Comparison of ENCODE assay signal across 14 cellular contexts in genomic region chr5:149596712-149597111, GRCh38. TPM values are rescaled to one million over a fixed set of nuclear protein-coding genes. Genes with fewer than 3 reads are reported as not detected.
DNase-seq lines count a peak whose midpoint lies in the region; ATAC-seq, FAIRE-seq and TF ChIP-seq lines count a peak whose summit lies in the region.
"Had no signal": no experiment of that assay in that cellular context is flagged by ENCODE, and none has a peak within 500 bp of the region (broad histone marks: within the 10 kb centered on the region; RNA-seq: fewer than 3 reads in every experiment).

No MANE protein-coding gene starts in this region.

- BruUV-seq in OCI-LY7 (replicated peaks; lab: Mats Ljungman, UMichigan) (no TSS peak), endothelial cell of umbilical vein (replicated peaks; lab: Mats Ljungman, UMichigan) (no TSS peak)

- no peaks in the 10 kb centered on the region for H3K9me2 ChIP-seq in OCI-LY7 (ENCODE audit: insufficient read depth, low read length)

- H3K36me3 ChIP-seq in OCI-LY7 (ENCODE audit: insufficient read depth, low read length) (no peaks in the 10 kb centered on the region), endothelial cell of umbilical vein (ENCODE audit: control insufficient read depth in 2 of 2, extremely low read depth in 1 of 2, insufficient read depth in 2 of 2, low read length in 2 of 2) (peaks cover 0 to 4% of the 10 kb centered on the region in 2 experiments)

- H3K9me3 ChIP-seq in OCI-LY7 (ENCODE audit: low read length) (no peaks in the 10 kb centered on the region), endothelial cell of umbilical vein (replicated peaks; ENCODE audit: control insufficient read depth, insufficient read depth, low read length) (no peaks in the 10 kb centered on the region)
- H3K9me3 ChIP-seq: ascending aorta had no signal

- dilution Hi-C loops in endothelial cell of umbilical vein (cut with MboI; ENCODE audit: extremely low pct_ligation_motif_present, low sequenced_read_pairs): no loop called here

- intact Hi-C loops in OCI-LY7 (cut with micrococcal nuclease; ENCODE audit: unreplicated experiment) (no loop called here), endothelial cell of umbilical vein (cut with micrococcal nuclease) (loop anchor here (1.0 kb wide), 1 partner anchor 15 kb away; the partner anchor contains the start of gene ARHGEF37)

- CTCF ChIA-PET in OCI-LY7 (lab: Charles Lee; ENCODE audit: unreplicated experiment): interaction anchor here (0.6 to 1.6 kb wide), 3 partner anchors 9 to 85 kb away, joined by 3 to 6 read pairs (median 3); no protein-coding TSS in a partner anchor
- CTCF ChIA-PET in endothelial cell of umbilical vein (lab: Charles Lee): interaction anchor here (0.6 to 2.2 kb wide), 5 partner anchors 11 to 22 kb away, joined by 3 to 9 read pairs (median 4); partner anchors contain the start of gene ARHGEF37

- H3K27me3 ChIP-seq in endothelial cell of umbilical vein (ENCODE audit: control insufficient read depth in 2 of 2, insufficient read depth in 2 of 2, low read length in 2 of 2): peaks cover 0 to 1% of the 10 kb centered on the region in 2 experiments
- H3K27me3 ChIP-seq: ascending aorta had no signal

- no peak overlapping the region for H3K9ac ChIP-seq in endothelial cell of umbilical vein (replicated peaks; ENCODE audit: extremely low read depth, insufficient read depth, low read length)

- H3K4me1 Mint-ChIP-seq in memory B cell (peaks cover 23% of the 10 kb centered on the region), type B pancreatic cell (ENCODE audit: unreplicated experiment) (peaks cover 5% of the 10 kb centered on the region)
- H3K4me1 Mint-ChIP-seq: stimulated activated effector memory CD8-positive, alpha-beta T cell treated with anti-CD3 and anti-CD28 coated beads, Interleukin-12 subunit alpha, Interleukin-12 subunit beta, amount 100 ng/mL, for 72 hours had no signal

- H3K4me1 ChIP-seq in OCI-LY7 (ENCODE audit: insufficient read depth, low read length, poor library complexity, severe bottlenecking): peaks cover 24% of the 10 kb centered on the region
- peaks cover 7% of the 10 kb centered on the region for H3K4me1 ChIP-seq in endothelial cell of umbilical vein (ENCODE audit: control insufficient read depth, extremely low read depth, insufficient read depth, low read length)

- POLR2A ChIA-PET in OCI-LY7 (lab: Charles Lee) (interaction anchor here (0.6 to 2.4 kb wide), 11 partner anchors 8 to 1815 kb away, joined by 3 to 12 read pairs (median 4); partner anchors contain the start of gene GRPEL2), endothelial cell of umbilical vein (lab: Charles Lee) (interaction anchor here (1.8 kb wide), 1 partner anchor 14 kb away, joined by 7 read pairs; the partner anchor contains the start of gene ARHGEF37)

- no peaks in the 10 kb centered on the region for H3K9me1 ChIP-seq in endothelial cell of umbilical vein (replicated peaks; ENCODE audit: control insufficient read depth, extremely low read depth, insufficient read depth, low read length)

- no peak for TF ChIP-seq POLR2A in endothelial cell of umbilical vein (IDR thresholded peaks at IDR 0.05; ENCODE audit: low read depth, low read length)

- ATAC-seq in memory B cell (ENCODE audit: low read depth) (peak; percentile 70), GM21528 (IDR thresholded peaks at IDR 0.05; ENCODE audit: low FRiP score, unreplicated experiment) (no peak)
- ATAC-seq: CD8-positive, alpha-beta T cell; stimulated activated effector memory CD8-positive, alpha-beta T cell treated with anti-CD3 and anti-CD28 coated beads, Interleukin-12 subunit alpha, Interleukin-12 subunit beta, amount 100 ng/mL, for 72 hours had no signal

- no peaks in the 10 kb centered on the region for H3K79me2 ChIP-seq in OCI-LY7 (ENCODE audit: insufficient read depth, low read depth, low read length)
- no peaks in the 10 kb centered on the region for H3K79me2 ChIP-seq in endothelial cell of umbilical vein (ENCODE audit: control insufficient read depth, insufficient read depth, low read length)

- H3K4me3 Mint-ChIP-seq in memory B cell (peak overlapping the region; percentile 45), type B pancreatic cell (no peak overlapping the region)
- H3K4me3 Mint-ChIP-seq: activated T-helper 1 cell treated with anti-CD3 and anti-CD28 coated beads, Interleukin-12 subunit alpha, Interleukin-12 subunit beta, Interleukin-2, Interleukin-4 antibody, amounts not matched to agents 30 ng/mL and 10 ng/mL and 1 ng/mL, durations not matched to agents 14 hours and 24 hours and 36 hours; CD8-positive, alpha-beta T cell; HFFc6; stimulated activated effector memory CD8-positive, alpha-beta T cell treated with anti-CD3 and anti-CD28 coated beads, Interleukin-12 subunit alpha, Interleukin-12 subunit beta, amount 100 ng/mL, for 72 hours had no signal

- peak overlapping the region; percentile 30 for H3K27ac Mint-ChIP-seq in memory B cell
- peak overlapping the region; percentile 49 for H3K27ac Mint-ChIP-seq in type B pancreatic cell
- H3K27ac Mint-ChIP-seq: activated T-helper 1 cell treated with anti-CD3 and anti-CD28 coated beads, Interleukin-12 subunit alpha, Interleukin-12 subunit beta, Interleukin-2, Interleukin-4 antibody, amounts not matched to agents 30 ng/mL and 10 ng/mL and 1 ng/mL, durations not matched to agents 14 hours and 24 hours and 36 hours; CD8-positive, alpha-beta T cell; HFFc6; stimulated activated effector memory CD8-positive, alpha-beta T cell treated with anti-CD3 and anti-CD28 coated beads, Interleukin-12 subunit alpha, Interleukin-12 subunit beta, amount 100 ng/mL, for 72 hours had no signal

- H3K36me3 Mint-ChIP-seq in memory B cell (peaks cover 3% of the 10 kb centered on the region), type B pancreatic cell (no peaks in the 10 kb centered on the region)
- H3K36me3 Mint-ChIP-seq: CD8-positive, alpha-beta T cell; stimulated activated effector memory CD8-positive, alpha-beta T cell treated with anti-CD3 and anti-CD28 coated beads, Interleukin-12 subunit alpha, Interleukin-12 subunit beta, amount 100 ng/mL, for 72 hours had no signal

- peak overlapping the region; percentile 60; the same call in 1 of the 2 replicates for H2AFZ ChIP-seq in OCI-LY7 (ENCODE audit: low read length)
- peak overlapping the region; percentile 88 for H2AFZ ChIP-seq in endothelial cell of umbilical vein (ENCODE audit: low read depth, low read length)

- peak; percentile 77 for FAIRE-seq in endothelial cell of umbilical vein (lab: Jason Lieb, UNC)

- H3K27me3 Mint-ChIP-seq in memory B cell (no peaks in the 10 kb centered on the region), type B pancreatic cell (peaks cover 3% of the 10 kb centered on the region)

- TF ChIP-seq CTCF in OCI-LY7 (conservative IDR thresholded peaks at IDR 0.05; ENCODE audit: low read length) (no peak), endothelial cell of umbilical vein (IDR thresholded peaks at IDR 0.05; ENCODE audit: extremely low read depth in 1 of 2, insufficient read depth in 1 of 2, low read depth in 1 of 2, low read length in 2 of 2) (no peak), type B pancreatic cell (conservative IDR thresholded peaks at IDR 0.05) (no peak)

- DNase-seq in OCI-LY7 (ENCODE audit: low spot score) (peak; percentile 37), endothelial cell of umbilical vein (ENCODE audit: low read depth, low spot score) (peak; percentile 75), memory B cell (ENCODE audit: low spot score in 2 of 2) (no peak), type B pancreatic cell (ENCODE audit: extremely low spot score, unreplicated experiment) (no peak), OCI-M1 (lab: John Stamatoyannopoulos, UW) (no peak)
- DNase-seq in activated naive CD4-positive, alpha-beta T cell (lab: John Stamatoyannopoulos, UW): no peak
- DNase-seq: activated CD4-positive, CD25-positive, alpha-beta regulatory T cell treated with anti-CD3 and anti-CD28 coated beads, Interleukin-2, amount 50 U/mL, for 72 hours; HFFc6; SW 1271 had no signal

- H3K27ac ChIP-seq in OCI-LY7 (ENCODE audit: low read depth, low read length, poor library complexity, severe bottlenecking) (no peak overlapping the region), endothelial cell of umbilical vein (ENCODE audit: insufficient read depth, low read depth, low read length) (peak overlapping the region; percentile 46)

- peak overlapping the region; percentile 28; the same call in 1 of the 2 replicates for H3K4me2 ChIP-seq in OCI-LY7 (ENCODE audit: low read length)
- peak overlapping the region; percentile 13 for H3K4me2 ChIP-seq in endothelial cell of umbilical vein (ENCODE audit: insufficient read depth, low read length)

- H3K4me3 ChIP-seq in OCI-LY7 (ENCODE audit: low read depth, low read length, poor library complexity, severe bottlenecking) (no peak overlapping the region), endothelial cell of umbilical vein (replicated peaks in 1 of 3; ENCODE audit: insufficient read depth in 1 of 3, low read depth in 1 of 3, low read length in 3 of 3) (no peak overlapping the region)
- H3K4me3 ChIP-seq: ascending aorta had no signal

- H4K20me1 ChIP-seq in OCI-LY7 (ENCODE audit: insufficient read depth, low read length) (no peaks in the 10 kb centered on the region), endothelial cell of umbilical vein (replicated peaks; ENCODE audit: control insufficient read depth, extremely low read depth, insufficient read depth, low read length) (no peaks in the 10 kb centered on the region)

- H3K9me3 Mint-ChIP-seq in memory B cell: peaks cover 1% of the 10 kb centered on the region
- no peaks in the 10 kb centered on the region for H3K9me3 Mint-ChIP-seq in type B pancreatic cell
- H3K9me3 Mint-ChIP-seq: activated T-helper 1 cell treated with anti-CD3 and anti-CD28 coated beads, Interleukin-12 subunit alpha, Interleukin-12 subunit beta, Interleukin-2, Interleukin-4 antibody, amounts not matched to agents 30 ng/mL and 10 ng/mL and 1 ng/mL, durations not matched to agents 14 hours and 24 hours and 36 hours; CD8-positive, alpha-beta T cell; HFFc6; stimulated activated effector memory CD8-positive, alpha-beta T cell treated with anti-CD3 and anti-CD28 coated beads, Interleukin-12 subunit alpha, Interleukin-12 subunit beta, amount 100 ng/mL, for 72 hours had no signal

RNA-seq across cellular contexts. Expression of gene ARHGEF37, which starts 15.4 kb away (rescaled TPM):
- total RNA-seq in OCI-LY7 (2014; rRNA removed; shearing (Covaris generic)): not detected in 2 replicates
- total RNA-seq in OCI-LY7 (2022) (1.4 and 1.7 TPM in 2 replicates), endothelial cell of umbilical vein (7.0 and 7.1 TPM in 2 replicates), type B pancreatic cell (ENCODE audit: low replicate concordance) (7.1 and 16.8 TPM in 2 replicates)
- 4.4 and 4.9 TPM in 2 replicates for polyA plus RNA-seq in endothelial cell of umbilical vein
- polyA plus RNA-seq in endothelial cell of umbilical vein (2011; cell fraction: cytosol; rRNA removed): 3.6 and 4.3 TPM in 2 replicates
- polyA plus RNA-seq in endothelial cell of umbilical vein (2011; cell fraction: nucleus; rRNA removed): 9.7 and 10.3 TPM in 2 replicates
- 2.7 and 3.2 TPM in 2 replicates for polyA plus RNA-seq in endothelial cell of umbilical vein (2012)
- 7.5 and 7.6 TPM in 2 replicates for polyA minus RNA-seq in endothelial cell of umbilical vein
- polyA minus RNA-seq in endothelial cell of umbilical vein (2011; cell fraction: cytosol; rRNA and poly(A)+ RNA removed): not detected
- 6.9 and 7.0 TPM in 2 replicates for polyA minus RNA-seq in endothelial cell of umbilical vein (2011; cell fraction: nucleus; rRNA and poly(A)+ RNA removed)
- total RNA-seq: CD8-positive, alpha-beta T cell had no signal

RNA-seq across cellular contexts. Expression of gene CSNK1A1, which starts 45.5 kb away (rescaled TPM):
- 161 and 176 TPM in 2 replicates for total RNA-seq in OCI-LY7 (2014; rRNA removed; shearing (Covaris generic))
- total RNA-seq in OCI-LY7 (2022) (187 and 189 TPM in 2 replicates), endothelial cell of umbilical vein (253 and 259 TPM in 2 replicates), type B pancreatic cell (ENCODE audit: low replicate concordance) (224 and 294 TPM in 2 replicates)
- 69.7 and 74.1 TPM in 2 replicates for polyA plus RNA-seq in endothelial cell of umbilical vein
- polyA plus RNA-seq in endothelial cell of umbilical vein (2011; cell fraction: cytosol; rRNA removed): 94.2 and 105 TPM in 2 replicates
- 104 and 117 TPM in 2 replicates for polyA plus RNA-seq in endothelial cell of umbilical vein (2011; cell fraction: nucleus; rRNA removed)
- 128 and 160 TPM in 2 replicates for polyA plus RNA-seq in endothelial cell of umbilical vein (2012)
- polyA minus RNA-seq in endothelial cell of umbilical vein: 242 and 250 TPM in 2 replicates
- polyA minus RNA-seq in endothelial cell of umbilical vein (2011; cell fraction: cytosol; rRNA and poly(A)+ RNA removed): 114 TPM
- 153 and 171 TPM in 2 replicates for polyA minus RNA-seq in endothelial cell of umbilical vein (2011; cell fraction: nucleus; rRNA and poly(A)+ RNA removed)

Comparison
In these comparisons a context has a peak if more than half of its experiments do, and no peak if none do; other contexts are left out.
1. DNase-seq: peak in OCI-LY7 (single experiment) and endothelial cell of umbilical vein (single experiment); none in memory B cell (0 of 2), type B pancreatic cell (single experiment), activated naive CD4-positive, alpha-beta T cell (0 of 4) and OCI-M1 (single experiment).